Comparison of ENCODE assay signal across 13 cellular contexts in the genomic region with DNA sequence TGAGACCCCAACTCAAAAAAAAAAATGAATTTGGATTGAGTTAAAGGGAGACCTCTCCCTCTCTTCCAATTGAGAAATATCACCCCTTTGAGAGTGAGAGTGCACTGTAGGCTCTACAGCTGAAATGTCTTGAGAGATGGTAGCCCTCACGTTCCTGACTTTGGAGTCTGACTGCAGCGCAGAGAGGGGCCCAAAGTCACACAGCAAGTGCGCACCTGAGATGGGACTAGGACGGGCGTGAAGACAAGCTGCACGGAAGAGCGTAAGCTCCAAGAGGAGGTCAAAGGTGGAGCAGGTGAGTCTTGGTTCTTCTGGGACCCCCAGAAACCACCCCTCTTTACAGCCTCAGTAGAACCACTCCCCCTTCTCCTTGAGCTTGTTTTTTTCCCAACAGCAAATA. TPM values are rescaled to one million over a fixed set of nuclear protein-coding genes. Genes with fewer than 3 reads are reported as not detected.
DNase-seq lines count a peak whose midpoint lies in the region; ATAC-seq and TF ChIP-seq lines count a peak whose summit lies in the region.
"Had no signal": no experiment of that assay in that cellular context is flagged by ENCODE, and none has a peak within 500 bp of the region (broad histone marks: within the 10 kb centered on the region; RNA-seq: fewer than 3 reads in every experiment).

No MANE protein-coding gene starts in this region.

- H3K36me3 ChIP-seq in upper lobe of left lung, result no peaks in the 10 kb centered on the region

- DNase-seq in cardiac septum (ENCODE audit: low spot score), result peak; percentile 49
- no peak for DNase-seq in left cardiac atrium
- DNase-seq in activated T-helper 1 cell treated with anti-CD3 and anti-CD28 coated beads, Interleukin-12 subunit alpha, Interleukin-12 subunit beta, Interleukin-2, Interleukin-4 antibody, amounts not matched to agents 30 ng/mL and 10 ng/mL and 1 ng/mL, durations not matched to agents 14 hours and 24 hours and 36 hours (ENCODE audit: low spot score), result no peak
- DNase-seq in upper lobe of left lung, result no peak
- DNase-seq: H7, left ventricle myocardium superior, NCI-H1105, NCI-H345 had no signal

- peaks cover 23% of the 10 kb centered on the region for H3K36me3 Mint-ChIP-seq in activated T-helper 1 cell treated with anti-CD3 and anti-CD28 coated beads, Interleukin-12 subunit alpha, Interleukin-12 subunit beta, Interleukin-2, Interleukin-4 antibody, amounts not matched to agents 30 ng/mL and 10 ng/mL and 1 ng/mL, durations not matched to agents 14 hours and 24 hours and 36 hours (ENCODE audit: low read depth)

- ATAC-seq in left cardiac atrium (no peak), upper lobe of left lung (ENCODE audit: low FRiP score in 2 of 2) (no peak), HG03378 (IDR thresholded peaks at IDR 0.05; ENCODE audit: unreplicated experiment) (no peak), GM18868 (IDR thresholded peaks at IDR 0.05; ENCODE audit: unreplicated experiment) (no peak), HG02798 (IDR thresholded peaks at IDR 0.05; ENCODE audit: poor library complexity, unreplicated experiment) (no peak)
- ATAC-seq: left ventricle myocardium superior, sciatic nerve had no signal

- peaks cover 48% of the 10 kb centered on the region for H3K4me1 Mint-ChIP-seq in activated T-helper 1 cell treated with anti-CD3 and anti-CD28 coated beads, Interleukin-12 subunit alpha, Interleukin-12 subunit beta, Interleukin-2, Interleukin-4 antibody, amounts not matched to agents 30 ng/mL and 10 ng/mL and 1 ng/mL, durations not matched to agents 14 hours and 24 hours and 36 hours (ENCODE audit: low read depth)

- no peak for TF ChIP-seq EP300 in upper lobe of left lung (IDR thresholded peaks at IDR 0.05)

- peak overlapping the region; percentile 47 for H3K4me3 ChIP-seq in mononuclear cell (ENCODE audit: low read length)
- peak overlapping the region in 3 of 4 donors; percentile 16 to 26 (median 16) for H3K4me3 ChIP-seq in upper lobe of left lung

- no peaks in the 10 kb centered on the region for H3K27me3 ChIP-seq in mononuclear cell (ENCODE audit: insufficient read depth, low read length)
- H3K27me3 ChIP-seq in upper lobe of left lung, result no peaks in the 10 kb centered on the region

- H3K9me3 Mint-ChIP-seq in activated T-helper 1 cell treated with anti-CD3 and anti-CD28 coated beads, Interleukin-12 subunit alpha, Interleukin-12 subunit beta, Interleukin-2, Interleukin-4 antibody, amounts not matched to agents 30 ng/mL and 10 ng/mL and 1 ng/mL, durations not matched to agents 14 hours and 24 hours and 36 hours, result no peaks in the 10 kb centered on the region

- 69 to 95% methylated on average over 7 of the region's 7 CpGs for WGBS in upper lobe of left lung, 2 donors

- H3K27ac Mint-ChIP-seq in activated T-helper 1 cell treated with anti-CD3 and anti-CD28 coated beads, Interleukin-12 subunit alpha, Interleukin-12 subunit beta, Interleukin-2, Interleukin-4 antibody, amounts not matched to agents 30 ng/mL and 10 ng/mL and 1 ng/mL, durations not matched to agents 14 hours and 24 hours and 36 hours, result peak overlapping the region; percentile 99

- intact Hi-C loops in cardiac septum (cut with DNase I) (no loop called here), left cardiac atrium (cut with DNase I) (no loop called here)
- intact Hi-C loops in activated T-helper 1 cell treated with anti-CD3 and anti-CD28 coated beads, Interleukin-12 subunit alpha, Interleukin-12 subunit beta, Interleukin-2, Interleukin-4 antibody, amounts not matched to agents 30 ng/mL and 10 ng/mL and 1 ng/mL, durations not matched to agents 14 hours and 24 hours and 36 hours (cut with micrococcal nuclease), result loop anchor here (2.0 to 10.0 kb wide), 5 partner anchors 33 to 309 kb away; partner anchors contain the start of gene SAMHD1

- no peak for TF ChIP-seq POLR2A in upper lobe of left lung (IDR thresholded peaks at IDR 0.05)

- peak overlapping the region; percentile 98 for H3K4me3 Mint-ChIP-seq in activated T-helper 1 cell treated with anti-CD3 and anti-CD28 coated beads, Interleukin-12 subunit alpha, Interleukin-12 subunit beta, Interleukin-2, Interleukin-4 antibody, amounts not matched to agents 30 ng/mL and 10 ng/mL and 1 ng/mL, durations not matched to agents 14 hours and 24 hours and 36 hours

- H3K27ac ChIP-seq in upper lobe of left lung, result peak overlapping the region in 3 of 4 donors; percentile 27 to 60 (median 56)

- peaks cover 37% of the 10 kb centered on the region for H3K4me1 ChIP-seq in mononuclear cell (ENCODE audit: insufficient read depth, low read length)
- H3K4me1 ChIP-seq in upper lobe of left lung, result no peaks in the 10 kb centered on the region

- H3K9me3 ChIP-seq in mononuclear cell (ENCODE audit: low read depth, low read length) (no peaks in the 10 kb centered on the region), upper lobe of left lung (no peaks in the 10 kb centered on the region)

- no peak for TF ChIP-seq CTCF in upper lobe of left lung (IDR thresholded peaks at IDR 0.05)

- no peaks in the 10 kb centered on the region for H3K27me3 Mint-ChIP-seq in activated T-helper 1 cell treated with anti-CD3 and anti-CD28 coated beads, Interleukin-12 subunit alpha, Interleukin-12 subunit beta, Interleukin-2, Interleukin-4 antibody, amounts not matched to agents 30 ng/mL and 10 ng/mL and 1 ng/mL, durations not matched to agents 14 hours and 24 hours and 36 hours (ENCODE audit: insufficient read depth)

RNA-seq across cellular contexts. Expression of gene SLA2, which starts 0.6 kb away (rescaled TPM):
- 0.27 TPM for total RNA-seq in cardiac septum
- total RNA-seq in left cardiac atrium, result under 1 TPM; 0.37 to 0.56 TPM
- total RNA-seq in activated T-helper 1 cell treated with anti-CD3 and anti-CD28 coated beads, Interleukin-12 subunit alpha, Interleukin-12 subunit beta, Interleukin-2, Interleukin-4 antibody, amounts not matched to agents 30 ng/mL and 10 ng/mL and 1 ng/mL, durations not matched to agents 14 hours and 24 hours and 36 hours, result 62.0 and 64.0 TPM in 2 replicates
- total RNA-seq in mononuclear cell, result 25.3 TPM
- total RNA-seq in upper lobe of left lung, result 1 to 10 TPM in 5 of 6 donors, under 1 TPM in 1; 0.97 to 6.9 (median 3.0) TPM

RNA-seq across cellular contexts. Expression of gene RAB5IF, which starts 39.8 kb away (rescaled TPM):
- 50.2 TPM for total RNA-seq in cardiac septum
- 10 to 100 TPM; 61.6 to 64.2 TPM for total RNA-seq in left cardiac atrium
- 112 and 119 TPM in 2 replicates for total RNA-seq in activated T-helper 1 cell treated with anti-CD3 and anti-CD28 coated beads, Interleukin-12 subunit alpha, Interleukin-12 subunit beta, Interleukin-2, Interleukin-4 antibody, amounts not matched to agents 30 ng/mL and 10 ng/mL and 1 ng/mL, durations not matched to agents 14 hours and 24 hours and 36 hours
- total RNA-seq in mononuclear cell, result 96.2 TPM
- total RNA-seq in upper lobe of left lung, result 100 to 1,000 TPM in 2 of 6 donors, 10 to 100 TPM in 4; 57.6 to 124 (median 80.3) TPM
